ENCODE assay signal across 20 cellular contexts in the genomic region with DNA sequence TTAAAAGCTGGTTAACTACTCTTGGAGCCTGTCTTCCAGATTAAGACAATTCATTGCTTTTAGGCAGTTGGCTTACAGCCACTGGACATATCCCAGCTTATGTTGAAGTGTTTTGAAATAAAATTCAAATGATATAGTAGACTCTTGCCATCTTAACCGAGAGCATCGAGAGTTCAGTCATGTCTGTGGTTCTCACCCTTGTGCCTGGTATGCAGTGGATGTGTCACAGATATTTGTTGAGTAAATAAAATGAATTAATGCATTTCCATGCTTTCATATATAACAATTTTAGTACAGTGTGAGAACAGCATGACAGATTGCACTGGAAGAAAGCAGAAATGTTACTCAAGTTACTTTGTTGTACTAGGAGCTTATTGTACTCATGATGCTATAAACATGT.
DNase-seq lines count a peak whose midpoint lies in the region; ATAC-seq and TF ChIP-seq lines count a peak whose summit lies in the region.
"Had no signal": no experiment of that assay in that cellular context is flagged by ENCODE, and none has a peak within 500 bp of the region (broad histone marks: within the 10 kb centered on the region; RNA-seq: fewer than 3 reads in every experiment).

No MANE protein-coding gene starts in this region.

- H3K4me3 ChIP-seq in fibroblast of lung (replicated peaks in 1 of 4; ENCODE audit: control extremely low read depth in 1 of 4, insufficient read depth in 1 of 4, low read depth in 3 of 4, low read length in 4 of 4) = no peak overlapping the region
- H3K4me3 ChIP-seq in skeletal muscle cell (ENCODE audit: low read depth, low read length) = no peak overlapping the region
- no peak overlapping the region for H3K4me3 ChIP-seq in tibial nerve
- H3K4me3 ChIP-seq: BLaER1, right lobe of liver, SK-N-MC had no signal

- TF ChIP-seq EP300 in tibial nerve (IDR thresholded peaks at IDR 0.05) = no peak

- H4K20me1 ChIP-seq in fibroblast of lung (ENCODE audit: control insufficient read depth, extremely low read depth, insufficient read depth, low read length) = no peaks in the 10 kb centered on the region
- H4K20me1 ChIP-seq: BLaER1 had no signal

- DNase-seq in ELR (ENCODE audit: low read depth) = peak; percentile 46
- DNase-seq in fibroblast of lung (ENCODE audit: low read depth in 2 of 2) = peak; percentile 88 to 97
- DNase-seq in skeletal muscle cell (ENCODE audit: low read depth) = peak; percentile 55
- no peak for DNase-seq in tibial nerve (ENCODE audit: low spot score in 2 of 2)
- no peak for DNase-seq in NCI-H1417 (lab: John Stamatoyannopoulos, UW)
- no peak for DNase-seq in effector CD4-positive, alpha-beta T cell
- DNase-seq: activated CD4-positive, alpha-beta T cell treated with anti-CD3 and anti-CD28 coated beads, Interleukin-2, amount 50 U/mL, for 4 hours; activated naive CD8-positive, alpha-beta T cell treated with anti-CD3 and anti-CD28 coated beads for 36 hours; activated T-cell treated with anti-CD3 and anti-CD28 coated beads, Interleukin-2, amount 50 U/mL, for 24 hours; DMS153; kidney glomerular epithelial cell; MV-4-11; NCI-H2081; nucleus accumbens; right lobe of liver; stimulated activated CD4-positive, alpha-beta T cell treated with anti-CD3 and anti-CD28 coated beads, Interleukin-4, amount 100 ng/mL, for 1 hour had no signal

- 47 to 61% methylated on average over 2 of the region's 2 CpGs for WGBS in tibial nerve, 2 donors

- H3K36me3 ChIP-seq in fibroblast of lung (ENCODE audit: control insufficient read depth, insufficient read depth, low read length) (no peaks in the 10 kb centered on the region), tibial nerve (no peaks in the 10 kb centered on the region)
- H3K36me3 ChIP-seq: BLaER1, right lobe of liver had no signal

- H3K79me2 ChIP-seq in fibroblast of lung (ENCODE audit: control insufficient read depth, insufficient read depth, low read length) = peaks cover 5% of the 10 kb centered on the region

- no peak for TF ChIP-seq POLR2A in tibial nerve (IDR thresholded peaks at IDR 0.05)

- no peak overlapping the region for H2AFZ ChIP-seq in fibroblast of lung (ENCODE audit: low read length)

- TF ChIP-seq CTCF in fibroblast of lung (conservative IDR thresholded peaks at IDR 0.05 in 1 of 2, IDR thresholded peaks at IDR 0.05 in 1 of 2; ENCODE audit: low read depth in 1 of 2, low read length in 2 of 2) (no peak), tibial nerve (IDR thresholded peaks at IDR 0.05) (no peak)

- no peak for ATAC-seq in SK-N-SH treated with all-trans-retinoic acid at 6 μM for 48 hours
- ATAC-seq: HepG2, right lobe of liver had no signal

- H3K27ac ChIP-seq in fibroblast of lung (ENCODE audit: insufficient read depth, low read length) (no peak overlapping the region), tibial nerve (peak overlapping the region in 1 of 4 donors; percentile 3)
- H3K27ac ChIP-seq: BLaER1, right lobe of liver, SK-N-MC had no signal

- no peak overlapping the region for H3K4me2 ChIP-seq in fibroblast of lung (ENCODE audit: extremely low read depth, insufficient read depth, low read length)
- H3K4me2 ChIP-seq: BLaER1 had no signal

- H3K4me1 ChIP-seq in fibroblast of lung (ENCODE audit: control insufficient read depth, extremely low read depth, insufficient read depth, low read length) (peaks cover 23% of the 10 kb centered on the region), tibial nerve (peaks cover 0 to 70% (median 19%) of the 10 kb centered on the region in 4 donors)
- H3K4me1 ChIP-seq: right lobe of liver had no signal

- no peaks in the 10 kb centered on the region for H3K9me3 ChIP-seq in fibroblast of lung (ENCODE audit: control insufficient read depth, insufficient read depth, low read depth, low read length)
- no peaks in the 10 kb centered on the region for H3K9me3 ChIP-seq in tibial nerve
- H3K9me3 ChIP-seq: BLaER1, right lobe of liver had no signal

- H3K27me3 ChIP-seq in fibroblast of lung (ENCODE audit: control insufficient read depth, insufficient read depth, low read length) (no peaks in the 10 kb centered on the region), tibial nerve (no peaks in the 10 kb centered on the region)
- H3K27me3 ChIP-seq: BLaER1, right lobe of liver had no signal

- no peak overlapping the region for H3K9ac ChIP-seq in fibroblast of lung (ENCODE audit: insufficient read depth, low read length)
- H3K9ac ChIP-seq: BLaER1 had no signal

TF ChIP-seq in SK-N-SH treated with all-trans-retinoic acid at 6 μM for 48 hours, 23 proteins besides CTCF, POLR2A, EP300 and RAD21:
- 0 out of 2 replicates have a peak, but pooled peaks have one; percentile 18 for TF ChIP-seq ISL1 (CRISPR knock-in tag; IDR thresholded peaks at IDR 0.05)
- TF ChIP-seq TCF4 (CRISPR knock-in tag; IDR thresholded peaks at IDR 0.05; ENCODE audit: borderline replicate concordance) = no peak
- TF ChIP-seq, protein P1, sequence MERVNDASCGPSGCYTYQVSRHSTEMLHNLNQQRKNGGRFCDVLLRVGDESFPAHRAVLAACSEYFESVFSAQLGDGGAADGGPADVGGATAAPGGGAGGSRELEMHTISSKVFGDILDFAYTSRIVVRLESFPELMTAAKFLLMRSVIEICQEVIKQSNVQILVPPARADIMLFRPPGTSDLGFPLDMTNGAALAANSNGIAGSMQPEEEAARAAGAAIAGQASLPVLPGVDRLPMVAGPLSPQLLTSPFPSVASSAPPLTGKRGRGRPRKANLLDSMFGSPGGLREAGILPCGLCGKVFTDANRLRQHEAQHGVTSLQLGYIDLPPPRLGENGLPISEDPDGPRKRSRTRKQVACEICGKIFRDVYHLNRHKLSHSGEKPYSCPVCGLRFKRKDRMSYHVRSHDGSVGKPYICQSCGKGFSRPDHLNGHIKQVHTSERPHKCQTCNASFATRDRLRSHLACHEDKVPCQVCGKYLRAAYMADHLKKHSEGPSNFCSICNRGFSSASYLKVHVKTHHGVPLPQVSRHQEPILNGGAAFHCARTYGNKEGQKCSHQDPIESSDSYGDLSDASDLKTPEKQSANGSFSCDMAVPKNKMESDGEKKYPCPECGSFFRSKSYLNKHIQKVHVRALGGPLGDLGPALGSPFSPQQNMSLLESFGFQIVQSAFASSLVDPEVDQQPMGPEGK (CRISPR knock-in tag; IDR thresholded peaks at IDR 0.05; ENCODE audit: borderline replicate concordance) = no peak
- no peak for TF ChIP-seq ESRRG (CRISPR knock-in tag; IDR thresholded peaks at IDR 0.05)

Comparison
In these comparisons a context has a peak if more than half of its experiments do, and no peak if none do; other contexts are left out.
1. DNase-seq: peak in ELR (single experiment), fibroblast of lung (2 of 2) and skeletal muscle cell (single experiment); none in tibial nerve (0 of 2), NCI-H1417 (0 of 3) and effector CD4-positive, alpha-beta T cell (single experiment).